In the genomic region with DNA sequence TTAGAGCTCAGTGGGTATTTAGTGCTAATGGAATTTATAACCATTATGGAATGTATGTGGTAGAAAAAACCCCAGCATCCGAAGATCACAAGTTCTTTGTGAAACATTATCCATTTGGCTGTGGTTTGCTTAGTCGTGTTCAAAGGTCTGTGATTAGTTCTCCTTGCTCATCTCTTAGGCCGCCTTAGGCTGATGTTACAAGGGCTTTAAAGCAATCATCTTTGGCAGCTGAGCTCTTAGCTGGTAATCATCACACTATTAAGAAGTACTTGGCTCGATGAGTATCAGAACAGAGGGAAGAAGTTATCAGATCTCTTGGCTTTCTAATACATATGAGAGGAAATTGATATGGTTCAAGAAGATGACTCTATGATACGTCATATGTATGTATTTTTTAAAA, we compare ENCODE assay signal across 19 cellular contexts.
DNase-seq lines count a peak whose midpoint lies in the region; ATAC-seq and TF ChIP-seq lines count a peak whose summit lies in the region.
"Had no signal": no experiment of that assay in that cellular context is flagged by ENCODE, and none has a peak within 500 bp of the region (broad histone marks: within the 10 kb centered on the region; RNA-seq: fewer than 3 reads in every experiment).

No MANE protein-coding gene starts in this region.

- H3K27ac ChIP-seq in breast epithelium, result no peak overlapping the region
- no peak overlapping the region for H3K27ac ChIP-seq in WERI-Rb-1
- H3K27ac ChIP-seq in foreskin keratinocyte, result no peak overlapping the region
- H3K27ac ChIP-seq: A549, esophagus muscularis mucosa had no signal

- ATAC-seq in foreskin keratinocyte (peak; percentile 94), HG03139 (IDR thresholded peaks at IDR 0.05; ENCODE audit: unreplicated experiment) (no peak), GM18517 (IDR thresholded peaks at IDR 0.05; ENCODE audit: unreplicated experiment) (no peak), GM18520 (IDR thresholded peaks at IDR 0.05; ENCODE audit: unreplicated experiment) (no peak)
- ATAC-seq: A549 had no signal

- POLR2A ChIA-PET in MCF 10A (lab: Yijun Ruan, JAX), result interaction anchor here (0.7 kb wide), 1 partner anchor 304 kb away, joined by 3 read pairs; no protein-coding TSS in a partner anchor

- peaks cover 7% of the 10 kb centered on the region for H3K9me3 Mint-ChIP-seq in MCF 10A (ENCODE audit: unreplicated experiment)
- H3K9me3 Mint-ChIP-seq: activated T-helper 1 cell treated with anti-CD3 and anti-CD28 coated beads, Interleukin-12 subunit alpha, Interleukin-12 subunit beta, Interleukin-2, Interleukin-4 antibody, amounts not matched to agents 30 ng/mL and 10 ng/mL and 1 ng/mL, durations not matched to agents 14 hours and 24 hours and 36 hours; neural crest cell had no signal

- no peak overlapping the region for H3K4me3 Mint-ChIP-seq in MCF 10A (ENCODE audit: unreplicated experiment)
- H3K4me3 Mint-ChIP-seq: activated T-helper 1 cell treated with anti-CD3 and anti-CD28 coated beads, Interleukin-12 subunit alpha, Interleukin-12 subunit beta, Interleukin-2, Interleukin-4 antibody, amounts not matched to agents 30 ng/mL and 10 ng/mL and 1 ng/mL, durations not matched to agents 14 hours and 24 hours and 36 hours; central memory CD8-positive, alpha-beta T cell; neural crest cell had no signal

- CTCF ChIA-PET in MCF 10A (lab: Yijun Ruan, JAX), result interaction anchor here (0.6 kb wide), 1 partner anchor 985 kb away, joined by 3 read pairs; no protein-coding TSS in a partner anchor

- H3K27ac Mint-ChIP-seq in MCF 10A (ENCODE audit: low read depth, unreplicated experiment), result peak overlapping the region; percentile 18
- H3K27ac Mint-ChIP-seq: activated T-helper 1 cell treated with anti-CD3 and anti-CD28 coated beads, Interleukin-12 subunit alpha, Interleukin-12 subunit beta, Interleukin-2, Interleukin-4 antibody, amounts not matched to agents 30 ng/mL and 10 ng/mL and 1 ng/mL, durations not matched to agents 14 hours and 24 hours and 36 hours had no signal

- no peaks in the 10 kb centered on the region for H3K27me3 Mint-ChIP-seq in MCF 10A (ENCODE audit: insufficient read depth, unreplicated experiment)
- H3K27me3 Mint-ChIP-seq: central memory CD8-positive, alpha-beta T cell had no signal

- H3K4me1 ChIP-seq in breast epithelium (no peaks in the 10 kb centered on the region), foreskin keratinocyte (peaks cover 21% of the 10 kb centered on the region)
- H3K4me1 ChIP-seq: A549, esophagus muscularis mucosa had no signal

- H3K4me3 ChIP-seq in breast epithelium (no peak overlapping the region), WERI-Rb-1 (ENCODE audit: low read depth, low read length) (no peak overlapping the region)
- H3K4me3 ChIP-seq: A549, esophagus muscularis mucosa had no signal

- DNase-seq in MCF 10A (ENCODE audit: unreplicated experiment), result peak; percentile 8
- no peak for DNase-seq in breast epithelium (ENCODE audit: low spot score in 2 of 2)
- DNase-seq in WERI-Rb-1, result peak; percentile 44
- peak; percentile 88 to 94 for DNase-seq in foreskin keratinocyte
- no peak for DNase-seq in activated gamma-delta T cell (lab: John Stamatoyannopoulos, UW)
- DNase-seq: activated CD4-positive, alpha-beta T cell treated with anti-CD3 and anti-CD28 coated beads for 1 hour; DMS53; KG1; kidney; NCI-H2029 treated with DMSO at 0.1 percent for 48 hours; T-helper 1 cell had no signal

- H3K27me3 ChIP-seq in breast epithelium (no peaks in the 10 kb centered on the region), WERI-Rb-1 (ENCODE audit: insufficient read depth, low read depth, severe bottlenecking) (no peaks in the 10 kb centered on the region), foreskin keratinocyte (no peaks in the 10 kb centered on the region)
- H3K27me3 ChIP-seq: esophagus muscularis mucosa had no signal

- H3K4me1 Mint-ChIP-seq in MCF 10A (ENCODE audit: insufficient read depth, unreplicated experiment), result peaks cover 20% of the 10 kb centered on the region
- H3K4me1 Mint-ChIP-seq: central memory CD8-positive, alpha-beta T cell; neural crest cell had no signal

- no peaks in the 10 kb centered on the region for H3K36me3 Mint-ChIP-seq in MCF 10A (ENCODE audit: insufficient read depth, unreplicated experiment)

- TF ChIP-seq POLR2A in breast epithelium (IDR thresholded peaks at IDR 0.05), result no peak

- TF ChIP-seq CTCF in MCF 10A (IDR thresholded peaks at IDR 0.05; ENCODE audit: unreplicated experiment), result no peak
- TF ChIP-seq CTCF in breast epithelium (IDR thresholded peaks at IDR 0.05), result no peak
- TF ChIP-seq CTCF in WERI-Rb-1 (IDR thresholded peaks at IDR 0.05; ENCODE audit: low read depth, low read length), result no peak
- TF ChIP-seq CTCF in foreskin keratinocyte (conservative IDR thresholded peaks at IDR 0.05), result no peak

- H3K36me3 ChIP-seq in breast epithelium, result no peaks in the 10 kb centered on the region
- H3K36me3 ChIP-seq in WERI-Rb-1, result no peaks in the 10 kb centered on the region
- H3K36me3 ChIP-seq: esophagus muscularis mucosa had no signal

- H3K9me3 ChIP-seq in breast epithelium (no peaks in the 10 kb centered on the region), WERI-Rb-1 (ENCODE audit: severe bottlenecking) (no peaks in the 10 kb centered on the region)
- H3K9me3 ChIP-seq: A549, esophagus muscularis mucosa had no signal

- intact Hi-C loops in MCF 10A (cut with micrococcal nuclease) (no loop called here), breast epithelium (cut with DNase I; ENCODE audit: low total_unique reads) (loop anchor here (10.0 kb wide), 1 partner anchor 1785 kb away; no protein-coding TSS in a partner anchor)

- no TSS peak for BruUV-seq in MCF 10A (replicated peaks; lab: Mats Ljungman, UMichigan)

Comparison
In these comparisons a context has a peak if more than half of its experiments do, and no peak if none do; other contexts are left out.
1. DNase-seq: peak in MCF 10A (single experiment), WERI-Rb-1 (single experiment) and foreskin keratinocyte (2 of 2); none in breast epithelium (0 of 2) and activated gamma-delta T cell (single experiment).